Comparison of ENCODE assay signal across 21 cellular contexts in the genomic region with DNA sequence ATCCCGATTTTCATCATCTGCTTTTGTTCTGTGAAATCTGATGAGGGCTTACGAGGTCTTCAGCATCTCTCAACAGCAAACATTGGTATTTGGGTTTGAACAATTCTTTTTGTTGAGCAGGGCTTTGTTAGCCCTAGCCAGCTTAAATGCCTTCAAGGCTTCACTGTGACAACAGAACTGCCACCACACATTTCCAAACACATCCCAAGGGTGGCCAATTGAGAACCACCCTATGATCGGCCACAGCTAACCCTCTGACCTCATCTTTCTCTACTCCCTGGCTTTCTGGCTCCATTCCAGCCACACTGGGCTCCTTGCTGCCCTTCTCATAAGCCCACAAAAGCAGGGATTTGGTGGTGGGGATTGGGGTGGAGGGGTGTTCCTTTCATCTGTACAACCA. TPM values are rescaled to one million over a fixed set of nuclear protein-coding genes. Genes with fewer than 3 reads are reported as not detected.
DNase-seq lines count a peak whose midpoint lies in the region; ATAC-seq, FAIRE-seq and TF ChIP-seq lines count a peak whose summit lies in the region.
"Had no signal": no experiment of that assay in that cellular context is flagged by ENCODE, and none has a peak within 500 bp of the region (broad histone marks: within the 10 kb centered on the region; RNA-seq: fewer than 3 reads in every experiment).

No MANE protein-coding gene starts in this region.

- FAIRE-seq in GM12891 (lab: Jason Lieb, UNC): no peak
- FAIRE-seq: A549, kidney had no signal

- DNase-seq in AG10803 (ENCODE audit: low read depth) (peak; percentile 33), SJSA1 (ENCODE audit: low read depth in 1 of 2, low spot score in 2 of 2) (peak; percentile 53 to 77), glomerular visceral epithelial cell (ENCODE audit: extremely low spot score) (peak; percentile 12), GM12891 (ENCODE audit: insufficient read length, low spot score) (no peak), superior temporal gyrus (ENCODE audit: extremely low spot score) (no peak), GM13977 (ENCODE audit: low spot score) (no peak)
- no peak for DNase-seq in stimulated activated naive CD8-positive, alpha-beta T cell treated with anti-CD3 and anti-CD28 coated beads, Interleukin-15, Interleukin-2, amounts not matched to agents 100 U/mL and 50 U/mL, for 24 hours
- DNase-seq: activated CD4-positive, alpha-beta T cell treated with anti-CD3 and anti-CD28 coated beads, Interleukin-2, amount 50 U/mL, for 1 hour; activated naive CD4-positive, alpha-beta T cell treated with anti-CD3 and anti-CD28 coated beads, Interleukin-2, amount 50 U/mL, for 16 hours; cortex of kidney; esophagus squamous epithelium; HCEC 1CT; kidney; lower lobe of right lung; mucosa of descending colon; NCI-H1436 treated with DMSO at 0.1 percent for 48 hours; NCI-H526 treated with DMSO at 0.1 percent for 48 hours; nephron progenitor cell; right lobe of liver had no signal

- CTCF ChIA-PET in HEK293 (lab: Yijun Ruan, JAX): no interaction called here

- POLR2A ChIA-PET in HEK293 (lab: Yijun Ruan, JAX): no interaction called here

- no peak overlapping the region for H3K27ac ChIP-seq in HEK293 (ENCODE audit: extremely low read depth, low read depth, low read length)
- peak overlapping the region; percentile 40 for H3K27ac ChIP-seq in SJSA1
- H3K27ac ChIP-seq: A549, esophagus squamous epithelium, lower lobe of right lung, right lobe of liver had no signal

- TF ChIP-seq POLR2A in GM12891 (IDR thresholded peaks at IDR 0.05; ENCODE audit: low read depth, low read length): no peak

- H3K9me3 ChIP-seq in HEK293 (ENCODE audit: control insufficient read depth, insufficient read depth, low read depth, low read length) (no peaks in the 10 kb centered on the region), SJSA1 (replicated peaks) (no peaks in the 10 kb centered on the region)
- H3K9me3 ChIP-seq: A549, esophagus squamous epithelium, lower lobe of right lung, mucosa of descending colon, right lobe of liver had no signal

- in situ Hi-C loops in GM13977 (cut with MboI; ENCODE audit: low pct_unique_long_range_greater_than_20kb, low sequenced_read_pairs, unreplicated experiment): no loop called here

- H3K4me1 ChIP-seq in HEK293 (ENCODE audit: control insufficient read depth, insufficient read depth, low read length) (no peaks in the 10 kb centered on the region), SJSA1 (replicated peaks) (peaks cover 39% of the 10 kb centered on the region)
- H3K4me1 ChIP-seq: esophagus squamous epithelium, lower lobe of right lung, right lobe of liver had no signal

- no peak for TF ChIP-seq CTCF in AG10803 (conservative IDR thresholded peaks at IDR 0.05; ENCODE audit: low read length)
- TF ChIP-seq CTCF in HEK293 (tag by site-specific recombination; IDR thresholded peaks at IDR 0.05): no peak
- no peak for TF ChIP-seq CTCF in GM13977 (IDR thresholded peaks at IDR 0.05; ENCODE audit: extremely low read depth, insufficient read depth, missing control alignments)

- no peak for ATAC-seq in stimulated activated naive CD8-positive, alpha-beta T cell treated with anti-CD3 and anti-CD28 coated beads, Interleukin-15, Interleukin-2, amounts not matched to agents 100 U/mL and 50 U/mL, for 24 hours
- ATAC-seq: A549, lower lobe of right lung, mucosa of descending colon, right lobe of liver had no signal

- H3K27me3 ChIP-seq in SJSA1 (replicated peaks): no peaks in the 10 kb centered on the region
- H3K27me3 ChIP-seq: esophagus squamous epithelium, right lobe of liver had no signal

- H3K4me3 ChIP-seq in AG10803 (ENCODE audit: low read length): no peak overlapping the region
- H3K4me3 ChIP-seq in HEK293 (ENCODE audit: low read depth, low read length): no peak overlapping the region
- H3K4me3 ChIP-seq in SJSA1: no peak overlapping the region
- H3K4me3 ChIP-seq: A549, esophagus squamous epithelium, lower lobe of right lung, mucosa of descending colon, right lobe of liver had no signal

- H3K36me3 ChIP-seq in HEK293 (ENCODE audit: control insufficient read depth in 2 of 2, insufficient read depth in 1 of 2, low read length in 2 of 2) (peaks cover 3 to 25% of the 10 kb centered on the region in 2 experiments), SJSA1 (peaks cover 23% of the 10 kb centered on the region)

TF ChIP-seq in HEK293, 187 proteins besides CTCF, POLR2A, EP300 and RAD21:
- no peak for TF ChIP-seq ZNF701 (tag by site-specific recombination; IDR thresholded peaks at IDR 0.05)
- TF ChIP-seq RBAK (tag by site-specific recombination; IDR thresholded peaks at IDR 0.05): no peak
- TF ChIP-seq ZNF221 (tag by site-specific recombination; IDR thresholded peaks at IDR 0.05; ENCODE audit: borderline replicate concordance): no peak
- TF ChIP-seq BCL11A (tag by site-specific recombination; IDR thresholded peaks at IDR 0.05; ENCODE audit: low read depth): no peak
- TF ChIP-seq ZNF324 (tag by site-specific recombination; IDR thresholded peaks at IDR 0.05): no peak
- no peak for TF ChIP-seq GFI1B (tag by site-specific recombination; IDR thresholded peaks at IDR 0.05)
- peak; percentile 23; the same call in 1 of the 2 replicates for TF ChIP-seq ZNF549 (tag by site-specific recombination; IDR thresholded peaks at IDR 0.05)
- no peak for TF ChIP-seq HOXC10 (CRISPR knock-in tag; IDR thresholded peaks at IDR 0.05)
- 0 out of 2 replicates have a peak, but pooled peaks have one; percentile 24 for TF ChIP-seq ZBTB17 (tag by site-specific recombination; IDR thresholded peaks at IDR 0.05)

TF ChIP-seq in GM12891, 5 proteins besides CTCF, POLR2A, EP300 and RAD21:
- TF ChIP-seq PAX5 (IDR thresholded peaks at IDR 0.05; ENCODE audit: insufficient read depth, low read length, severe bottlenecking): no peak
- no peak for TF ChIP-seq POLR2AphosphoS5 (IDR thresholded peaks at IDR 0.05; ENCODE audit: low read depth, low read length)
- TF ChIP-seq POU2F2 (IDR thresholded peaks at IDR 0.05; ENCODE audit: low read depth, low read length): no peak
- no peak for TF ChIP-seq TAF1 (IDR thresholded peaks at IDR 0.05; ENCODE audit: low read depth, low read length)
- no peak for TF ChIP-seq SPI1 (IDR thresholded peaks at IDR 0.05; ENCODE audit: low read depth, low read length)

RNA-seq across cellular contexts. Expression of a gene that starts 17.6 kb away (rescaled TPM):
- total RNA-seq in SJSA1 (2014; rRNA removed; shearing (Covaris generic)): 16.3 and 25.3 TPM in 2 replicates
- polyA plus RNA-seq in GM12891 (2012; ENCODE audit: low read depth, missing spikeins): 2.3 TPM

Comparison
In these comparisons a context has a peak if more than half of its experiments do, and no peak if none do; other contexts are left out.
1. DNase-seq: peak in AG10803 (single experiment), SJSA1 (2 of 2) and glomerular visceral epithelial cell (single experiment); none in GM12891 (single experiment), superior temporal gyrus (single experiment), stimulated activated naive CD8-positive, alpha-beta T cell treated with anti-CD3 and anti-CD28 coated beads, Interleukin-15, Interleukin-2, amounts not matched to agents 100 U/mL and 50 U/mL, for 24 hours (single experiment) and GM13977 (single experiment).